ENCODE assay signal across 8 cellular contexts in genomic region chr17:58005728-58006562, GRCh38. TPM values are rescaled to one million over a fixed set of nuclear protein-coding genes. Genes with fewer than 3 reads are reported as not detected.
DNase-seq lines count a peak whose midpoint lies in the region; ATAC-seq, FAIRE-seq and TF ChIP-seq lines count a peak whose summit lies in the region.

No MANE protein-coding gene starts in this region.

- DNase-seq in A673 (ENCODE audit: low spot score) (no peak), bronchial epithelial cell (ENCODE audit: low read depth) (no peak), hippocampal formation (lab: John Stamatoyannopoulos, UW) (no peak), NCI-H345 (lab: John Stamatoyannopoulos, UW) (no peak), germinal center (ENCODE audit: low spot score) (no peak)

- H3K27ac ChIP-seq in A673 (ENCODE audit: low read depth, low read length, poor library complexity, severe bottlenecking) (peak overlapping the region; percentile 98), HUES6 (ENCODE audit: low read depth, low read length) (peak overlapping the region; percentile 96), muscle layer of duodenum (ENCODE audit: low read length) (peak overlapping the region; percentile 100)

- H3K9ac ChIP-seq in HUES6 (ENCODE audit: low read length) = peak overlapping the region; percentile 96

- POLR2A ChIA-PET in A673 (lab: Charles Lee; ENCODE audit: low non-redundant PET) = interaction anchor here (0.7 to 1.2 kb wide), 2 partner anchors 9 to 11 kb away, joined by 3 read pairs; no protein-coding TSS in a partner anchor

- H3K27me3 ChIP-seq in A673 (replicated peaks; ENCODE audit: insufficient read depth, low read depth, low read length, poor library complexity) (no peaks in the 10 kb centered on the region), HUES6 (ENCODE audit: control insufficient read depth, insufficient read depth, low read length) (no peaks in the 10 kb centered on the region), bronchial epithelial cell (ENCODE audit: control insufficient read depth, insufficient read depth, low read length) (no peaks in the 10 kb centered on the region), muscle layer of duodenum (ENCODE audit: low read depth, low read length) (no peaks in the 10 kb centered on the region)

- H3K4me1 ChIP-seq in A673 (ENCODE audit: insufficient read depth, low read length, poor library complexity, severe bottlenecking) = peaks cover 43% of the 10 kb centered on the region
- peaks cover 16% of the 10 kb centered on the region for H3K4me1 ChIP-seq in HUES6 (ENCODE audit: control insufficient read depth, insufficient read depth, low read length)
- H3K4me1 ChIP-seq in muscle layer of duodenum (ENCODE audit: control insufficient read depth in 1 of 2, insufficient read depth in 2 of 2, low read length in 2 of 2) = peaks cover 18 to 43% of the 10 kb centered on the region in 2 donors

- FAIRE-seq in bronchial epithelial cell (lab: Jason Lieb, UNC) = no peak

- intact Hi-C loops in A673 (cut with micrococcal nuclease; ENCODE audit: unreplicated experiment) = loop anchor here (5.0 kb wide), 2 partner anchors 76 to 106 kb away; partner anchors contain the start of gene DYNLL2

- H3K4me3 ChIP-seq in A673 (ENCODE audit: low read depth, low read length, poor library complexity, severe bottlenecking) (peak overlapping the region; percentile 88), HUES6 (ENCODE audit: low read depth, low read length) (peak overlapping the region; percentile 86), bronchial epithelial cell (ENCODE audit: low read depth, low read length) (peak overlapping the region; percentile 85), muscle layer of duodenum (ENCODE audit: low read depth in 1 of 2, low read length in 2 of 2) (peak overlapping the region; percentile 74 to 98)

- H3K36me3 ChIP-seq in A673 (ENCODE audit: insufficient read depth, low read length, poor library complexity, severe bottlenecking) (peaks cover 53% of the 10 kb centered on the region), HUES6 (ENCODE audit: control insufficient read depth, insufficient read depth, low read length) (peaks cover 52% of the 10 kb centered on the region), bronchial epithelial cell (ENCODE audit: control insufficient read depth, insufficient read depth, low read length) (peaks cover 11% of the 10 kb centered on the region), muscle layer of duodenum (ENCODE audit: control insufficient read depth in 1 of 2, insufficient read depth in 2 of 2, low read length in 2 of 2) (peaks cover 25 to 36% of the 10 kb centered on the region in 2 donors)

- TF ChIP-seq CTCF in A673 (conservative IDR thresholded peaks at IDR 0.05; ENCODE audit: low read depth, low read length) (no peak), bronchial epithelial cell (IDR thresholded peaks at IDR 0.05; ENCODE audit: insufficient read depth, low read length, severe bottlenecking) (no peak)

- ATAC-seq in HG03280 (IDR thresholded peaks at IDR 0.05; ENCODE audit: unreplicated experiment) = no peak

- H3K9me3 ChIP-seq in A673 (ENCODE audit: low read depth, low read length, poor library complexity, severe bottlenecking) = no peaks in the 10 kb centered on the region
- H3K9me3 ChIP-seq in HUES6 (ENCODE audit: control insufficient read depth, insufficient read depth, low read depth, low read length) = no peaks in the 10 kb centered on the region
- no peaks in the 10 kb centered on the region for H3K9me3 ChIP-seq in muscle layer of duodenum (ENCODE audit: control insufficient read depth in 1 of 2, low read length in 2 of 2)

- BruUV-seq in A673 (replicated peaks; lab: Mats Ljungman, UMichigan) = no TSS peak

- CTCF ChIA-PET in A673 (lab: Charles Lee) = interaction anchor here (0.6 to 0.7 kb wide), 2 partner anchors 221 to 412 kb away, joined by 3 to 6 read pairs; no protein-coding TSS in a partner anchor

RNA-seq across cellular contexts. Expression of gene SRSF1, which starts 1.1 kb away (rescaled TPM):
- total RNA-seq in A673 (2021) = 491 and 512 TPM in 2 replicates
- total RNA-seq in bronchial epithelial cell = 239 and 392 TPM in 2 replicates

RNA-seq across cellular contexts. Expression of gene VEZF1, which starts 17.9 kb away (rescaled TPM):
- total RNA-seq in A673 (2021) (75.7 and 77.7 TPM in 2 replicates), bronchial epithelial cell (17.3 and 23.2 TPM in 2 replicates)

RNA-seq across cellular contexts. Expression of gene CUEDC1, which starts 50.7 kb away (rescaled TPM):
- 53.5 and 55.6 TPM in 2 replicates for total RNA-seq in A673 (2021)
- 3.4 and 6.9 TPM in 2 replicates for total RNA-seq in bronchial epithelial cell
